Comparison of ENCODE assay signal across 1 cellular context in the genomic region with DNA sequence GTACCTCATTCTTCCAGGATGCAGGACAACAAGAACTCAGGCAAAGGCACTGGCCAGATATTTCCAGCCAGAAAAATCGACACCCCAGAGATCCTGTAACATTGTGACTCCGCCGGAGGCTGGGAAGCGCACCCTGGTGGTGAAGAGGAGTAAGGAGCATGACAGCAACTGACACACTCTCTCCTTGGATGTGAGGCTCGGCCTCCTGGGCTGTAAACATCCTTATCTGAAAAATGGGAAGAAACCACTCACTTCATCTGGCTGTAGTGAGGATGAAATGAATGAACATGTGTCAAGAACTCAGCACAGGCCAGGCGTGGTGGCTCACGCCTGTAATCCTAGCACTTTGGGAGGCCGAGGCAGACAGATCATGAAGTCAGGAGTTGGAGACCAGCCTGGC.
TF ChIP-seq lines count a peak whose summit lies in the region.

No MANE protein-coding gene starts in this region.

TF ChIP-seq in HCT116, 20 proteins besides CTCF, POLR2A, EP300 and RAD21 (continued from another document):
- no peak for TF ChIP-seq POLR2AphosphoS5 (IDR thresholded peaks at IDR 0.05; ENCODE audit: low read depth, low read length)
- TF ChIP-seq SRF (IDR thresholded peaks at IDR 0.05; ENCODE audit: low read depth) = no peak
- TF ChIP-seq ZBTB33 (IDR thresholded peaks at IDR 0.05; ENCODE audit: extremely low read depth, insufficient replicate concordance, low read length) = no peak
- TF ChIP-seq SP1 (IDR thresholded peaks at IDR 0.05; ENCODE audit: low read depth) = no peak
